In genomic region chr1:230853736-230854135, GRCh38 we compare ENCODE assay signal across 16 cellular contexts. TPM values are rescaled to one million over a fixed set of nuclear protein-coding genes. Genes with fewer than 3 reads are reported as not detected.
DNase-seq lines count a peak whose midpoint lies in the region; ATAC-seq and TF ChIP-seq lines count a peak whose summit lies in the region.
"Had no signal": no experiment of that assay in that cellular context is flagged by ENCODE, and none has a peak within 500 bp of the region (broad histone marks: within the 10 kb centered on the region; RNA-seq: fewer than 3 reads in every experiment).

No MANE protein-coding gene starts in this region.

- H3K4me3 ChIP-seq in Panc1 (ENCODE audit: low read depth in 2 of 2, low read length in 2 of 2) (no peak overlapping the region), tibial artery (no peak overlapping the region), PC-9 (no peak overlapping the region), PC-3 (ENCODE audit: low read length) (no peak overlapping the region)
- H3K4me3 ChIP-seq: SJSA1 had no signal

- no peaks in the 10 kb centered on the region for H3K36me3 ChIP-seq in Panc1 (ENCODE audit: control insufficient read depth, insufficient read depth, low read length)
- H3K36me3 ChIP-seq in tibial artery, result peaks cover 13 to 37% (median 17%) of the 10 kb centered on the region in 3 donors
- H3K36me3 ChIP-seq in PC-9 (ENCODE audit: low read depth), result no peaks in the 10 kb centered on the region; the same call in none of the 2 replicates
- peaks cover 31% of the 10 kb centered on the region for H3K36me3 ChIP-seq in PC-3 (ENCODE audit: low read depth, low read length)

- H2AFZ ChIP-seq in PC-9 (no peak overlapping the region), PC-3 (ENCODE audit: low read length) (no peak overlapping the region)

- H3K27me3 ChIP-seq in Panc1 (ENCODE audit: control insufficient read depth, insufficient read depth, low read length) (no peaks in the 10 kb centered on the region), tibial artery (no peaks in the 10 kb centered on the region), PC-9 (ENCODE audit: insufficient read depth, low read depth) (no peaks in the 10 kb centered on the region), PC-3 (ENCODE audit: low read length) (no peaks in the 10 kb centered on the region)
- H3K27me3 ChIP-seq: SJSA1 had no signal

- no peaks in the 10 kb centered on the region for H3K9me3 Mint-ChIP-seq in osteocyte (ENCODE audit: unreplicated experiment)

- H3K27me3 Mint-ChIP-seq in osteocyte (ENCODE audit: unreplicated experiment), result no peaks in the 10 kb centered on the region

- H4K20me1 ChIP-seq in PC-9 (ENCODE audit: insufficient read depth), result no peaks in the 10 kb centered on the region
- no peaks in the 10 kb centered on the region for H4K20me1 ChIP-seq in PC-3 (ENCODE audit: low read length)

- H3K4me2 ChIP-seq in PC-9 (no peak overlapping the region), PC-3 (ENCODE audit: low read length) (no peak overlapping the region)

- DNase-seq in Panc1 (ENCODE audit: low read depth, low spot score), result no peak
- DNase-seq in osteocyte (ENCODE audit: extremely low spot score, unreplicated experiment), result no peak
- no peak for DNase-seq in tibial artery
- no peak for DNase-seq in PC-9
- no peak for DNase-seq in 8988T
- DNase-seq in PC-3, result no peak
- DNase-seq: H7, HFFc6, NCI-H1048, NCI-H146, NCI-H2029 treated with DMSO at 0.1 percent for 48 hours, NCI-H774 had no signal

- intact Hi-C loops in Panc1 (cut with micrococcal nuclease; ENCODE audit: unreplicated experiment), result no loop called here
- intact Hi-C loops in tibial artery (cut with DNase I; ENCODE audit: low total_unique reads), result no loop called here
- intact Hi-C loops in PC-9 (cut with micrococcal nuclease; ENCODE audit: unreplicated experiment), result no loop called here
- intact Hi-C loops in PC-3 (cut with micrococcal nuclease), result no loop called here

- H3K27ac ChIP-seq in Panc1 (ENCODE audit: low read length) (no peak overlapping the region), cingulate gyrus (ENCODE audit: low read depth, low read length) (peak overlapping the region; percentile 39), tibial artery (peak overlapping the region; percentile 89 to 97), PC-9 (no peak overlapping the region), PC-3 (ENCODE audit: low read length) (no peak overlapping the region)
- H3K27ac ChIP-seq: HL-60, SJSA1 had no signal

- TF ChIP-seq CTCF in Panc1 (IDR thresholded peaks at IDR 0.05) (no peak), osteocyte (IDR thresholded peaks at IDR 0.05) (no peak), tibial artery (IDR thresholded peaks at IDR 0.05) (no peak), PC-9 (conservative IDR thresholded peaks at IDR 0.05) (no peak), PC-3 (conservative IDR thresholded peaks at IDR 0.05; ENCODE audit: low read depth, low read length) (no peak)

- ATAC-seq in Panc1 (no peak), PC-3 (no peak)

- H3F3A ChIP-seq in PC-9 (ENCODE audit: insufficient read depth, low read depth) (no peaks in the 10 kb centered on the region), PC-3 (ENCODE audit: low read length, unreplicated experiment) (no peaks in the 10 kb centered on the region)

- peaks cover 46% of the 10 kb centered on the region for H3K4me1 ChIP-seq in Panc1 (ENCODE audit: control insufficient read depth, insufficient read depth, low read length)
- H3K4me1 ChIP-seq in tibial artery, result peaks cover 5 to 96% (median 78%) of the 10 kb centered on the region in 4 donors
- H3K4me1 ChIP-seq in PC-9 (replicated peaks; ENCODE audit: insufficient read depth), result no peaks in the 10 kb centered on the region
- peaks cover 23% of the 10 kb centered on the region for H3K4me1 ChIP-seq in PC-3 (ENCODE audit: insufficient read depth, low read length)

- POLR2A ChIA-PET in Panc1 (lab: Charles Lee) (no interaction called here), PC-9 (lab: Charles Lee; ENCODE audit: unreplicated experiment) (no interaction called here), PC-3 (lab: Charles Lee; ENCODE audit: unreplicated experiment) (no interaction called here)

- CTCF ChIA-PET in Panc1 (lab: Charles Lee), result no interaction called here
- CTCF ChIA-PET in PC-9 (lab: Charles Lee), result no interaction called here
- CTCF ChIA-PET in PC-3 (lab: Charles Lee), result no interaction called here

- peaks cover 52% of the 10 kb centered on the region for H3K36me3 Mint-ChIP-seq in osteocyte (ENCODE audit: unreplicated experiment)
- H3K36me3 Mint-ChIP-seq: CD14-positive monocyte had no signal

- no peak overlapping the region for H3K9ac ChIP-seq in PC-3 (ENCODE audit: low read length)

- H3K9me3 ChIP-seq in Panc1 (ENCODE audit: control insufficient read depth, insufficient read depth, low read depth, low read length), result peaks cover 8% of the 10 kb centered on the region; the same call in 1 of the 2 replicates
- no peaks in the 10 kb centered on the region for H3K9me3 ChIP-seq in tibial artery
- no peaks in the 10 kb centered on the region for H3K9me3 ChIP-seq in PC-9 (ENCODE audit: insufficient read depth, low read depth)
- H3K9me3 ChIP-seq in PC-3 (ENCODE audit: low read length), result 0 out of 2 replicates have a peak, but pooled peaks cover 3% of the 10 kb centered on the region
- H3K9me3 ChIP-seq: SJSA1 had no signal

- H3K27ac Mint-ChIP-seq in osteocyte (ENCODE audit: unreplicated experiment), result peak overlapping the region; percentile 97
- H3K27ac Mint-ChIP-seq: HFFc6 had no signal

- H3K79me2 ChIP-seq in PC-9 (ENCODE audit: low read depth), result no peaks in the 10 kb centered on the region; the same call in 1 of the 2 replicates
- H3K79me2 ChIP-seq in PC-3 (ENCODE audit: low read length), result 0 out of 2 replicates have a peak, but pooled peaks cover 12% of the 10 kb centered on the region

- peaks cover 97% of the 10 kb centered on the region for H3K4me1 Mint-ChIP-seq in osteocyte (ENCODE audit: unreplicated experiment)
- H3K4me1 Mint-ChIP-seq: CD14-positive monocyte had no signal

- H3K4me3 Mint-ChIP-seq in osteocyte (ENCODE audit: unreplicated experiment), result no peak overlapping the region
- H3K4me3 Mint-ChIP-seq: CD14-positive monocyte, HFFc6 had no signal

- no peaks in the 10 kb centered on the region for H3K9me2 ChIP-seq in PC-9 (ENCODE audit: insufficient read depth)
- H3K9me2 ChIP-seq in PC-3 (replicated peaks; ENCODE audit: low read length), result no peaks in the 10 kb centered on the region

- BruUV-seq in Panc1 (replicated peaks; lab: Mats Ljungman, UMichigan), result TSS peak; percentile 20
- BruUV-seq in PC-9 (replicated peaks; lab: Mats Ljungman, UMichigan), result no TSS peak
- BruUV-seq in PC-3 (replicated peaks; lab: Mats Ljungman, UMichigan), result no TSS peak

- in situ Hi-C loops in Panc1 (cut with HindIII; ENCODE audit: low pct_unique_long_range_greater_than_20kb, low sequenced_read_pairs), result no loop called here

RNA-seq across cellular contexts. Expression of gene C1orf198, which starts 14.6 kb away (rescaled TPM):
- total RNA-seq in Panc1 (2021; ENCODE audit: unreplicated experiment) (33.6 TPM), osteocyte (274 and 281 TPM in 2 replicates), PC-9 (2021) (20.5 and 24.5 TPM in 2 replicates), PC-3 (2014; rRNA removed) (24.5 and 24.8 TPM in 2 replicates)
- 20.9 TPM for polyA plus RNA-seq in Panc1 (2012; ENCODE audit: insufficient read length)

Comparison
In these comparisons a context has a peak if more than half of its experiments do, and no peak if none do; other contexts are left out.
1. H3K27ac ChIP-seq: peak in cingulate gyrus (single experiment) and tibial artery (2 of 2); none in Panc1 (single experiment), PC-9 (single experiment) and PC-3 (single experiment).